Comparison of ENCODE assay signal across 8 cellular contexts in genomic region chrX:114344756-114345155, GRCh38.
DNase-seq lines count a peak whose midpoint lies in the region; ATAC-seq and TF ChIP-seq lines count a peak whose summit lies in the region.

No MANE protein-coding gene starts in this region.

- H3K27me3 Mint-ChIP-seq in activated T-helper 2 cell treated with anti-CD3 and anti-CD28 coated beads, Interferon-gamma antibody, Interleukin-2, Interleukin-4, amounts not matched to agents 10 μg/mL and 5 μg/mL and 100 μg/mL, durations not matched to agents 14 hours and 24 hours and 36 hours (ENCODE audit: low read depth), result no peaks in the 10 kb centered on the region

- ATAC-seq in GM18499 (IDR thresholded peaks at IDR 0.05; ENCODE audit: insufficient read depth, unreplicated experiment) (peak; percentile 78), HG02884 (IDR thresholded peaks at IDR 0.05; ENCODE audit: unreplicated experiment) (peak; percentile 72)

- no peaks in the 10 kb centered on the region for H3K9me3 Mint-ChIP-seq in activated T-helper 2 cell treated with anti-CD3 and anti-CD28 coated beads, Interferon-gamma antibody, Interleukin-2, Interleukin-4, amounts not matched to agents 10 μg/mL and 5 μg/mL and 100 μg/mL, durations not matched to agents 14 hours and 24 hours and 36 hours

- TF ChIP-seq CTCF in AG09319 (IDR thresholded peaks at IDR 0.05; ENCODE audit: low read depth, low read length), result peak; percentile 73

- intact Hi-C loops in activated T-helper 2 cell treated with anti-CD3 and anti-CD28 coated beads, Interferon-gamma antibody, Interleukin-2, Interleukin-4, amounts not matched to agents 10 μg/mL and 5 μg/mL and 100 μg/mL, durations not matched to agents 14 hours and 24 hours and 36 hours (cut with micrococcal nuclease), result no loop called here

- DNase-seq in AG09319 (ENCODE audit: extremely low read depth, low read depth) (peak; percentile 1), NCI-H345 treated with DMSO at 0.1 percent for 48 hours (lab: John Stamatoyannopoulos, UW; ENCODE audit: unreplicated experiment) (peak; percentile 2), dermis microvascular lymphatic vessel endothelial cell (ENCODE audit: low read depth in 2 of 2) (peak; percentile 4 to 13), renal cortical epithelial cell (ENCODE audit: low read depth) (peak; percentile 3), GF-D8 (lab: John Stamatoyannopoulos, UW) (no peak)
- DNase-seq in activated T-helper 2 cell treated with anti-CD3 and anti-CD28 coated beads, Interferon-gamma antibody, Interleukin-2, Interleukin-4, amounts not matched to agents 10 μg/mL and 5 μg/mL and 100 μg/mL, durations not matched to agents 14 hours and 24 hours and 36 hours (ENCODE audit: low spot score), result no peak

- H3K36me3 Mint-ChIP-seq in activated T-helper 2 cell treated with anti-CD3 and anti-CD28 coated beads, Interferon-gamma antibody, Interleukin-2, Interleukin-4, amounts not matched to agents 10 μg/mL and 5 μg/mL and 100 μg/mL, durations not matched to agents 14 hours and 24 hours and 36 hours (ENCODE audit: low read depth), result no peaks in the 10 kb centered on the region

- no peaks in the 10 kb centered on the region for H3K4me1 Mint-ChIP-seq in activated T-helper 2 cell treated with anti-CD3 and anti-CD28 coated beads, Interferon-gamma antibody, Interleukin-2, Interleukin-4, amounts not matched to agents 10 μg/mL and 5 μg/mL and 100 μg/mL, durations not matched to agents 14 hours and 24 hours and 36 hours (ENCODE audit: low read depth)

- H3K4me3 Mint-ChIP-seq in activated T-helper 2 cell treated with anti-CD3 and anti-CD28 coated beads, Interferon-gamma antibody, Interleukin-2, Interleukin-4, amounts not matched to agents 10 μg/mL and 5 μg/mL and 100 μg/mL, durations not matched to agents 14 hours and 24 hours and 36 hours (ENCODE audit: low read depth), result no peak overlapping the region

- no peak overlapping the region for H3K27ac Mint-ChIP-seq in activated T-helper 2 cell treated with anti-CD3 and anti-CD28 coated beads, Interferon-gamma antibody, Interleukin-2, Interleukin-4, amounts not matched to agents 10 μg/mL and 5 μg/mL and 100 μg/mL, durations not matched to agents 14 hours and 24 hours and 36 hours

Comparison
In these comparisons a context has a peak if more than half of its experiments do, and no peak if none do; other contexts are left out.
1. DNase-seq: peak in AG09319 (single experiment), NCI-H345 treated with DMSO at 0.1 percent for 48 hours (single experiment), dermis microvascular lymphatic vessel endothelial cell (2 of 2) and renal cortical epithelial cell (single experiment); none in activated T-helper 2 cell treated with anti-CD3 and anti-CD28 coated beads, Interferon-gamma antibody, Interleukin-2, Interleukin-4, amounts not matched to agents 10 μg/mL and 5 μg/mL and 100 μg/mL, durations not matched to agents 14 hours and 24 hours and 36 hours (single experiment) and GF-D8 (single experiment).